Comparison of ENCODE assay signal across 23 cellular contexts in the genomic region with DNA sequence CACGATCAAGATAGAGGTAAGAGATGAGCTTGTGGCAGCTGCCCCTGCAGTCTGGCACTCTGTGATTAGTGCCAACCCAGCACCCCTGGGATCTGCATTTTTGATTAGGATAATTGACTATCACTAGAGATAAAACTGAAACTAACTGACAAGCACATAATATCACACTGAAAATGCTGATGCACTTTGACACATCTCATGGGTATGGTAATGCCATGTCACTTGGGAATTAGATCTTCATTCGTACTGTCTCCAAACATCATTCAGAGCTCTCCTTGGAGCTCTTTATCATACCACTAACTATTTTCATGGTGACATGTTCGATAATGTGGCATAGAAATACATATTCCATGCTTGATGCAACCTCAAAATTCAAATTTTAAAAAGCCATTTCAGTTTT.
"Had no signal": no experiment of that assay in that cellular context is flagged by ENCODE, and none has a peak within 500 bp of the region (broad histone marks: within the 10 kb centered on the region; RNA-seq: fewer than 3 reads in every experiment).

No MANE protein-coding gene starts in this region.

- H3K4me1 Mint-ChIP-seq: naive thymus-derived CD8-positive, alpha-beta T cell; stimulated activated naive CD8-positive, alpha-beta T cell treated with anti-CD3 and anti-CD28 coated beads, Interleukin-15, amount 100 ng/mL, for 72 hours had no signal

- H3K27me3 Mint-ChIP-seq: dendritic cell treated with granulocyte-macrophage colony-stimulating factor and Interleukin-4, amounts not matched to agents 40 ng/mL and 50 ng/mL, for 4 days; naive thymus-derived CD8-positive, alpha-beta T cell; stimulated activated naive CD8-positive, alpha-beta T cell treated with anti-CD3 and anti-CD28 coated beads, Interleukin-15, amount 100 ng/mL, for 72 hours had no signal

- H3K27ac Mint-ChIP-seq: dendritic cell treated with granulocyte-macrophage colony-stimulating factor and Interleukin-4, amounts not matched to agents 40 ng/mL and 50 ng/mL, for 4 days; endodermal cell; naive thymus-derived CD8-positive, alpha-beta T cell; nephron progenitor cell; stimulated activated naive CD8-positive, alpha-beta T cell treated with anti-CD3 and anti-CD28 coated beads, Interleukin-15, amount 100 ng/mL, for 72 hours had no signal

- H3K36me3 Mint-ChIP-seq: naive thymus-derived CD8-positive, alpha-beta T cell had no signal

- H3K4me1 ChIP-seq: colonic mucosa, gastrocnemius medialis, left lung, right lobe of liver, transverse colon, upper lobe of right lung, uterus had no signal

- H3K9me3 Mint-ChIP-seq: dendritic cell treated with granulocyte-macrophage colony-stimulating factor and Interleukin-4, amounts not matched to agents 40 ng/mL and 50 ng/mL, for 4 days; endodermal cell; nephron progenitor cell had no signal

- H3K4me3 ChIP-seq: colonic mucosa, gastrocnemius medialis, left lung, ovary, right lobe of liver, suprapubic skin, transverse colon, upper lobe of right lung, uterus had no signal

- H3K4me3 Mint-ChIP-seq: dendritic cell treated with granulocyte-macrophage colony-stimulating factor and Interleukin-4, amounts not matched to agents 40 ng/mL and 50 ng/mL, for 4 days; endodermal cell; naive thymus-derived CD8-positive, alpha-beta T cell; nephron progenitor cell; stimulated activated naive CD8-positive, alpha-beta T cell treated with anti-CD3 and anti-CD28 coated beads, Interleukin-15, amount 100 ng/mL, for 72 hours had no signal

- ATAC-seq: gastrocnemius medialis; left cardiac atrium; left lung; naive thymus-derived CD8-positive, alpha-beta T cell; right lobe of liver; stimulated activated naive CD8-positive, alpha-beta T cell treated with anti-CD3 and anti-CD28 coated beads, Interleukin-15, amount 100 ng/mL, for 72 hours; upper lobe of right lung had no signal

- H3K27me3 ChIP-seq: colonic mucosa, gastrocnemius medialis, left lung, ovary, right lobe of liver, suprapubic skin, transverse colon, upper lobe of right lung, uterus had no signal

- H3K9me3 ChIP-seq: colonic mucosa, gastrocnemius medialis, left lung, ovary, right lobe of liver, suprapubic skin, transverse colon, upper lobe of right lung, uterus had no signal

- H3K36me3 ChIP-seq: colonic mucosa, gastrocnemius medialis, left lung, ovary, right lobe of liver, suprapubic skin, transverse colon, upper lobe of right lung, uterus had no signal

- DNase-seq: colonic mucosa; effector CD8-positive, alpha-beta T cell; endodermal cell; gastrocnemius medialis; head of caudate nucleus; left cardiac atrium; left lung; naive thymus-derived CD8-positive, alpha-beta T cell; nephron progenitor cell; occipital lobe; ovary; right lobe of liver; small intestine; stimulated activated CD4-positive, alpha-beta T cell treated with anti-CD3 and anti-CD28 coated beads, Interleukin-15, amount 100 ng/mL, for 24 hours; stimulated activated CD4-positive, alpha-beta T cell treated with anti-CD3 and anti-CD28 coated beads, Interleukin-4, amount 100 ng/mL, for 1 hour; stimulated activated CD8-positive, alpha-beta memory T cell treated with anti-CD3 and anti-CD28 coated beads, Interleukin-4, amount 100 ng/mL, for 48 hours; stimulated activated naive CD4-positive, alpha-beta T cell; stimulated activated naive CD8-positive, alpha-beta T cell treated with anti-CD3 and anti-CD28 coated beads, Interleukin-15, amount 100 ng/mL, for 72 hours; transverse colon; upper lobe of right lung; uterus had no signal

- H3K27ac ChIP-seq: colonic mucosa, gastrocnemius medialis, left lung, ovary, right lobe of liver, transverse colon, upper lobe of right lung, uterus had no signal
